In genomic region chr14:55807059-55807499, GRCh38 we compare ENCODE assay signal across 1 cellular context.
A peak's percentile ranks its signal among the peaks of the same experiment; 100 is the strongest.
TF ChIP-seq lines count a peak whose summit lies in the region.

No MANE protein-coding gene starts in this region.

TF ChIP-seq in K562, 482 proteins besides CTCF, POLR2A, EP300 and RAD21 (continued from another document and continues in another):
- TF ChIP-seq CHD7 (IDR thresholded peaks at IDR 0.05; ENCODE audit: low read depth, low read length) (no peak), CREBBP (IDR thresholded peaks at IDR 0.05; ENCODE audit: low read depth, low read length) (no peak), NCOR1 (IDR thresholded peaks at IDR 0.05) (peak; percentile 64), ZNF780A (CRISPR knock-in tag; IDR thresholded peaks at IDR 0.05) (no peak), ZNF551 (CRISPR knock-in tag; IDR thresholded peaks at IDR 0.05) (no peak), COPS2 (conservative IDR thresholded peaks at IDR 0.05) (no peak), HOMEZ (CRISPR knock-in tag; IDR thresholded peaks at IDR 0.05) (no peak), NFIC (IDR thresholded peaks at IDR 0.05) (peak; percentile 87), FUS (optimal IDR thresholded peaks at IDR 0.05; ENCODE audit: low read depth, low read length) (no peak), CTBP1 (IDR thresholded peaks at IDR 0.05; ENCODE audit: borderline replicate concordance) (peak; percentile 78; the same call in 1 of the 2 replicates), ZNF639 (CRISPR knock-in tag; conservative IDR thresholded peaks at IDR 0.05 in 1 of 2, IDR thresholded peaks at IDR 0.05 in 1 of 2) (peak in 1 of 2 experiments; percentile 62; a peak in 1 of 4 replicates), ZNF589 (CRISPR knock-in tag; IDR thresholded peaks at IDR 0.05; ENCODE audit: low read depth) (0 out of 2 replicates have a peak, but pooled peaks have one; percentile 53), ZNF395 (CRISPR knock-in tag; IDR thresholded peaks at IDR 0.05) (no peak), HDAC3 (IDR thresholded peaks at IDR 0.05; ENCODE audit: borderline replicate concordance, partially characterized antibody) (no peak), RBM15 (IDR thresholded peaks at IDR 0.05; ENCODE audit: insufficient read depth, low read length) (no peak), ILK (tag; IDR thresholded peaks at IDR 0.05; ENCODE audit: borderline replicate concordance, low read depth) (no peak), SMAD4 (CRISPR knock-in tag; conservative IDR thresholded peaks at IDR 0.05) (peak; percentile 75), NBN (IDR thresholded peaks at IDR 0.05; ENCODE audit: low read depth) (no peak), SNIP1 (IDR thresholded peaks at IDR 0.05; ENCODE audit: low read depth) (no peak), TRIM28 (IDR thresholded peaks at IDR 0.05) (no peak), CXXC5 (CRISPR knock-in tag; IDR thresholded peaks at IDR 0.05) (peak; percentile 53), FOSL1 (tag; conservative IDR thresholded peaks at IDR 0.05) (peak; percentile 42; the same call in 1 of the 2 replicates), ZNF449 (CRISPR knock-in tag; IDR thresholded peaks at IDR 0.05) (no peak), ATF3 (IDR thresholded peaks at IDR 0.05) (0 out of 2 replicates have a peak, but pooled peaks have one; percentile 22), ATF3 (CRISPR knock-in tag; conservative IDR thresholded peaks at IDR 0.05) (no peak), HDAC2 (IDR thresholded peaks at IDR 0.05) (peak; percentile 73; the same call in 1 of the 2 replicates), SMARCE1 (IDR thresholded peaks at IDR 0.05) (peak; percentile 63; the same call in 1 of the 2 replicates), POLR2H (tag; IDR thresholded peaks at IDR 0.05; ENCODE audit: low read depth) (no peak), PTBP1 (IDR thresholded peaks at IDR 0.05; ENCODE audit: low read depth, low read length) (no peak), DPF2 (IDR thresholded peaks at IDR 0.05) (peak; percentile 67), ZBTB12 (CRISPR knock-in tag; IDR thresholded peaks at IDR 0.05) (0 out of 2 replicates have a peak, but pooled peaks have one; percentile 25), ZNF785 (CRISPR knock-in tag; IDR thresholded peaks at IDR 0.05) (no peak)
